Comparison of ENCODE assay signal across 1 cellular context in the genomic region with DNA sequence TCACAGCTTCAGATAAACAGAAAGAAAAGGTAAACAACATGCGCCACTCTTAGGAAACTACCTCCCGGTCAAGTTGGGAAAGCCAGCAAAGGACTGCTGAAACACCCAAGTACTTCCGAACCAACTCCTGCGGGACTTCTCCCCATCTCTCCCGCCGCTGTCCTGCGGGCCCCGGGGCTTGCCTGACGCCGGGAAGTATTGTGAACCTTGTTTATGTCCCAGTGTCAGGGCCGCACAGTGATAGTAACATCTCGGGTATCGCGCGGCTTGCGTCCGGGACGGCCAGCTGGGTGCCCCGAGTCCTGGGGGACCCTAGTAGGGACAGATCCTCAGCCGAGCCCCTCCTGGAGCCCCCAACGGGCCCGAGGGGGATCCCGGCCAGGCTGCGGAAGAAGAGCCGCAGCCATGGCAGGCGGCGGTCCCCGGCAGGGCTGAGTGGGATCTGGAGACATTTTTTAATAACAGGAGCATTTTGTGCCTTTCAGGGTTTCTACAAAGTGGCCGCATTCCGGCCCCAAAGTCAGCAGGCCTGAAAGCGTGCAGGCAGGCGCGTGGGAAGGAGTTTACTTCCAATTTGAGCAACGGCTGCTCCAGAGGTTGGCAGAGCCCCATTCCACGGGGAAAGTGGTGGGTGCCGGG.
A peak's percentile ranks its signal among the peaks of the same experiment; 100 is the strongest.
TF ChIP-seq lines count a peak whose summit lies in the region.

No MANE protein-coding gene starts in this region.

TF ChIP-seq in K562, 482 proteins besides CTCF, POLR2A, EP300 and RAD21 (continued from another document):
- TF ChIP-seq ZBTB7A (IDR thresholded peaks at IDR 0.05; ENCODE audit: borderline replicate concordance, control insufficient read depth, low read depth, low read length) (0 out of 2 replicates have a peak, but pooled peaks have one; percentile 48), CBFA2T3 (IDR thresholded peaks at IDR 0.05) (no peak), SRSF9 (IDR thresholded peaks at IDR 0.05; ENCODE audit: borderline replicate concordance, low read depth, low read length) (no peak), HLTF (IDR thresholded peaks at IDR 0.05) (no peak), FOXJ3 (CRISPR knock-in tag; IDR thresholded peaks at IDR 0.05) (peak; percentile 36; the same call in 1 of the 2 replicates), TEAD4 (IDR thresholded peaks at IDR 0.05; ENCODE audit: low read length) (no peak), TEAD4 (CRISPR knock-in tag; IDR thresholded peaks at IDR 0.05; ENCODE audit: borderline replicate concordance) (no peak), FOXK2 (conservative IDR thresholded peaks at IDR 0.05 in 1 of 2, IDR thresholded peaks at IDR 0.05 in 1 of 2; ENCODE audit: low read depth in 2 of 2) (peak; percentile 97 to 98), GABPB1 (CRISPR knock-in tag; IDR thresholded peaks at IDR 0.05) (no peak), SAP30 (IDR thresholded peaks at IDR 0.05; ENCODE audit: borderline replicate concordance, insufficient read depth, low read depth, low read length, poor library complexity, severe bottlenecking) (no peak), RBBP5 (IDR thresholded peaks at IDR 0.05; ENCODE audit: borderline replicate concordance, insufficient read depth, low read length, poor library complexity, severe bottlenecking) (peak; percentile 57), ZKSCAN8 (CRISPR knock-in tag; IDR thresholded peaks at IDR 0.05) (no peak), PHB (CRISPR knock-in tag; IDR thresholded peaks at IDR 0.05) (no peak), TSC22D4 (tag; IDR thresholded peaks at IDR 0.05) (no peak), BCOR (IDR thresholded peaks at IDR 0.05) (no peak), ZKSCAN1 (IDR thresholded peaks at IDR 0.05; ENCODE audit: low read depth, low read length) (0 out of 2 replicates have a peak, but pooled peaks have one; percentile 10), EP400 (IDR thresholded peaks at IDR 0.05) (peak; percentile 31; the same call in 1 of the 2 replicates), ETV5 (CRISPR knock-in tag; IDR thresholded peaks at IDR 0.05; ENCODE audit: low read depth) (no peak), ZBTB8A (IDR thresholded peaks at IDR 0.05; ENCODE audit: partially characterized antibody) (no peak), PHF8 (IDR thresholded peaks at IDR 0.05; ENCODE audit: borderline replicate concordance, low read length) (peak; percentile 17; the same call in 1 of the 2 replicates)
- TF ChIP-seq, protein P1, sequence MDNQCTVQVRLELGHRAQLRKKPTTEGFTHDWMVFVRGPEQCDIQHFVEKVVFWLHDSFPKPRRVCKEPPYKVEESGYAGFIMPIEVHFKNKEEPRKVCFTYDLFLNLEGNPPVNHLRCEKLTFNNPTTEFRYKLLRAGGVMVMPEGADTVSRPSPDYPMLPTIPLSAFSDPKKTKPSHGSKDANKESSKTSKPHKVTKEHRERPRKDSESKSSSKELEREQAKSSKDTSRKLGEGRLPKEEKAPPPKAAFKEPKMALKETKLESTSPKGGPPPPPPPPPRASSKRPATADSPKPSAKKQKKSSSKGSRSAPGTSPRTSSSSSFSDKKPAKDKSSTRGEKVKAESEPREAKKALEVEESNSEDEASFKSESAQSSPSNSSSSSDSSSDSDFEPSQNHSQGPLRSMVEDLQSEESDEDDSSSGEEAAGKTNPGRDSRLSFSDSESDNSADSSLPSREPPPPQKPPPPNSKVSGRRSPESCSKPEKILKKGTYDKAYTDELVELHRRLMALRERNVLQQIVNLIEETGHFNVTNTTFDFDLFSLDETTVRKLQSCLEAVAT (IDR thresholded peaks at IDR 0.05), result no peak
- TF ChIP-seq, protein P2, sequence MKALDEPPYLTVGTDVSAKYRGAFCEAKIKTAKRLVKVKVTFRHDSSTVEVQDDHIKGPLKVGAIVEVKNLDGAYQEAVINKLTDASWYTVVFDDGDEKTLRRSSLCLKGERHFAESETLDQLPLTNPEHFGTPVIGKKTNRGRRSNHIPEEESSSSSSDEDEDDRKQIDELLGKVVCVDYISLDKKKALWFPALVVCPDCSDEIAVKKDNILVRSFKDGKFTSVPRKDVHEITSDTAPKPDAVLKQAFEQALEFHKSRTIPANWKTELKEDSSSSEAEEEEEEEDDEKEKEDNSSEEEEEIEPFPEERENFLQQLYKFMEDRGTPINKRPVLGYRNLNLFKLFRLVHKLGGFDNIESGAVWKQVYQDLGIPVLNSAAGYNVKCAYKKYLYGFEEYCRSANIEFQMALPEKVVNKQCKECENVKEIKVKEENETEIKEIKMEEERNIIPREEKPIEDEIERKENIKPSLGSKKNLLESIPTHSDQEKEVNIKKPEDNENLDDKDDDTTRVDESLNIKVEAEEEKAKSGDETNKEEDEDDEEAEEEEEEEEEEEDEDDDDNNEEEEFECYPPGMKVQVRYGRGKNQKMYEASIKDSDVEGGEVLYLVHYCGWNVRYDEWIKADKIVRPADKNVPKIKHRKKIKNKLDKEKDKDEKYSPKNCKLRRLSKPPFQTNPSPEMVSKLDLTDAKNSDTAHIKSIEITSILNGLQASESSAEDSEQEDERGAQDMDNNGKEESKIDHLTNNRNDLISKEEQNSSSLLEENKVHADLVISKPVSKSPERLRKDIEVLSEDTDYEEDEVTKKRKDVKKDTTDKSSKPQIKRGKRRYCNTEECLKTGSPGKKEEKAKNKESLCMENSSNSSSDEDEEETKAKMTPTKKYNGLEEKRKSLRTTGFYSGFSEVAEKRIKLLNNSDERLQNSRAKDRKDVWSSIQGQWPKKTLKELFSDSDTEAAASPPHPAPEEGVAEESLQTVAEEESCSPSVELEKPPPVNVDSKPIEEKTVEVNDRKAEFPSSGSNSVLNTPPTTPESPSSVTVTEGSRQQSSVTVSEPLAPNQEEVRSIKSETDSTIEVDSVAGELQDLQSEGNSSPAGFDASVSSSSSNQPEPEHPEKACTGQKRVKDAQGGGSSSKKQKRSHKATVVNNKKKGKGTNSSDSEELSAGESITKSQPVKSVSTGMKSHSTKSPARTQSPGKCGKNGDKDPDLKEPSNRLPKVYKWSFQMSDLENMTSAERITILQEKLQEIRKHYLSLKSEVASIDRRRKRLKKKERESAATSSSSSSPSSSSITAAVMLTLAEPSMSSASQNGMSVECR (CRISPR knock-in tag; IDR thresholded peaks at IDR 0.05), result 0 out of 2 replicates have a peak, but pooled peaks have one; percentile 16
- TF ChIP-seq, protein P3, sequence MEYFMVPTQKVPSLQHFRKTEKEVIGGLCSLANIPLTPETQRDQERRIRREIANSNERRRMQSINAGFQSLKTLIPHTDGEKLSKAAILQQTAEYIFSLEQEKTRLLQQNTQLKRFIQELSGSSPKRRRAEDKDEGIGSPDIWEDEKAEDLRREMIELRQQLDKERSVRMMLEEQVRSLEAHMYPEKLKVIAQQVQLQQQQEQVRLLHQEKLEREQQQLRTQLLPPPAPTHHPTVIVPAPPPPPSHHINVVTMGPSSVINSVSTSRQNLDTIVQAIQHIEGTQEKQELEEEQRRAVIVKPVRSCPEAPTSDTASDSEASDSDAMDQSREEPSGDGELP (CRISPR knock-in tag; IDR thresholded peaks at IDR 0.05; ENCODE audit: borderline replicate concordance), result peak; percentile 92
- TF ChIP-seq, protein P4, sequence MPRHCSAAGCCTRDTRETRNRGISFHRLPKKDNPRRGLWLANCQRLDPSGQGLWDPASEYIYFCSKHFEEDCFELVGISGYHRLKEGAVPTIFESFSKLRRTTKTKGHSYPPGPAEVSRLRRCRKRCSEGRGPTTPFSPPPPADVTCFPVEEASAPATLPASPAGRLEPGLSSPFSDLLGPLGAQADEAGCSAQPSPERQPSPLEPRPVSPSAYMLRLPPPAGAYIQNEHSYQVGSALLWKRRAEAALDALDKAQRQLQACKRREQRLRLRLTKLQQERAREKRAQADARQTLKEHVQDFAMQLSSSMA (CRISPR knock-in tag; IDR thresholded peaks at IDR 0.05), result no peak
- TF ChIP-seq, protein P5, sequence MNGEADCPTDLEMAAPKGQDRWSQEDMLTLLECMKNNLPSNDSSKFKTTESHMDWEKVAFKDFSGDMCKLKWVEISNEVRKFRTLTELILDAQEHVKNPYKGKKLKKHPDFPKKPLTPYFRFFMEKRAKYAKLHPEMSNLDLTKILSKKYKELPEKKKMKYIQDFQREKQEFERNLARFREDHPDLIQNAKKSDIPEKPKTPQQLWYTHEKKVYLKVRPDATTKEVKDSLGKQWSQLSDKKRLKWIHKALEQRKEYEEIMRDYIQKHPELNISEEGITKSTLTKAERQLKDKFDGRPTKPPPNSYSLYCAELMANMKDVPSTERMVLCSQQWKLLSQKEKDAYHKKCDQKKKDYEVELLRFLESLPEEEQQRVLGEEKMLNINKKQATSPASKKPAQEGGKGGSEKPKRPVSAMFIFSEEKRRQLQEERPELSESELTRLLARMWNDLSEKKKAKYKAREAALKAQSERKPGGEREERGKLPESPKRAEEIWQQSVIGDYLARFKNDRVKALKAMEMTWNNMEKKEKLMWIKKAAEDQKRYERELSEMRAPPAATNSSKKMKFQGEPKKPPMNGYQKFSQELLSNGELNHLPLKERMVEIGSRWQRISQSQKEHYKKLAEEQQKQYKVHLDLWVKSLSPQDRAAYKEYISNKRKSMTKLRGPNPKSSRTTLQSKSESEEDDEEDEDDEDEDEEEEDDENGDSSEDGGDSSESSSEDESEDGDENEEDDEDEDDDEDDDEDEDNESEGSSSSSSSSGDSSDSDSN (IDR thresholded peaks at IDR 0.05; ENCODE audit: borderline replicate concordance in 1 of 2, low read depth in 2 of 2, low read length in 2 of 2), result peak; percentile 76 to 78; a peak in 3 of 4 replicates
- TF ChIP-seq, protein P6, sequence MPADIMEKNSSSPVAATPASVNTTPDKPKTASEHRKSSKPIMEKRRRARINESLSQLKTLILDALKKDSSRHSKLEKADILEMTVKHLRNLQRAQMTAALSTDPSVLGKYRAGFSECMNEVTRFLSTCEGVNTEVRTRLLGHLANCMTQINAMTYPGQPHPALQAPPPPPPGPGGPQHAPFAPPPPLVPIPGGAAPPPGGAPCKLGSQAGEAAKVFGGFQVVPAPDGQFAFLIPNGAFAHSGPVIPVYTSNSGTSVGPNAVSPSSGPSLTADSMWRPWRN (IDR thresholded peaks at IDR 0.05; ENCODE audit: low read depth), result 0 out of 2 replicates have a peak, but pooled peaks have one; percentile 10
- TF ChIP-seq, protein P7, sequence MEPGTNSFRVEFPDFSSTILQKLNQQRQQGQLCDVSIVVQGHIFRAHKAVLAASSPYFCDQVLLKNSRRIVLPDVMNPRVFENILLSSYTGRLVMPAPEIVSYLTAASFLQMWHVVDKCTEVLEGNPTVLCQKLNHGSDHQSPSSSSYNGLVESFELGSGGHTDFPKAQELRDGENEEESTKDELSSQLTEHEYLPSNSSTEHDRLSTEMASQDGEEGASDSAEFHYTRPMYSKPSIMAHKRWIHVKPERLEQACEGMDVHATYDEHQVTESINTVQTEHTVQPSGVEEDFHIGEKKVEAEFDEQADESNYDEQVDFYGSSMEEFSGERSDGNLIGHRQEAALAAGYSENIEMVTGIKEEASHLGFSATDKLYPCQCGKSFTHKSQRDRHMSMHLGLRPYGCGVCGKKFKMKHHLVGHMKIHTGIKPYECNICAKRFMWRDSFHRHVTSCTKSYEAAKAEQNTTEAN (CRISPR knock-in tag; IDR thresholded peaks at IDR 0.05), result 0 out of 2 replicates have a peak, but pooled peaks have one; percentile 45
- TF ChIP-seq, protein P8, sequence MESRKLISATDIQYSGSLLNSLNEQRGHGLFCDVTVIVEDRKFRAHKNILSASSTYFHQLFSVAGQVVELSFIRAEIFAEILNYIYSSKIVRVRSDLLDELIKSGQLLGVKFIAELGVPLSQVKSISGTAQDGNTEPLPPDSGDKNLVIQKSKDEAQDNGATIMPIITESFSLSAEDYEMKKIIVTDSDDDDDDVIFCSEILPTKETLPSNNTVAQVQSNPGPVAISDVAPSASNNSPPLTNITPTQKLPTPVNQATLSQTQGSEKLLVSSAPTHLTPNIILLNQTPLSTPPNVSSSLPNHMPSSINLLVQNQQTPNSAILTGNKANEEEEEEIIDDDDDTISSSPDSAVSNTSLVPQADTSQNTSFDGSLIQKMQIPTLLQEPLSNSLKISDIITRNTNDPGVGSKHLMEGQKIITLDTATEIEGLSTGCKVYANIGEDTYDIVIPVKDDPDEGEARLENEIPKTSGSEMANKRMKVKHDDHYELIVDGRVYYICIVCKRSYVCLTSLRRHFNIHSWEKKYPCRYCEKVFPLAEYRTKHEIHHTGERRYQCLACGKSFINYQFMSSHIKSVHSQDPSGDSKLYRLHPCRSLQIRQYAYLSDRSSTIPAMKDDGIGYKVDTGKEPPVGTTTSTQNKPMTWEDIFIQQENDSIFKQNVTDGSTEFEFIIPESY (CRISPR knock-in tag; IDR thresholded peaks at IDR 0.05), result 0 out of 2 replicates have a peak, but pooled peaks have one; percentile 7
- TF ChIP-seq, protein P9, sequence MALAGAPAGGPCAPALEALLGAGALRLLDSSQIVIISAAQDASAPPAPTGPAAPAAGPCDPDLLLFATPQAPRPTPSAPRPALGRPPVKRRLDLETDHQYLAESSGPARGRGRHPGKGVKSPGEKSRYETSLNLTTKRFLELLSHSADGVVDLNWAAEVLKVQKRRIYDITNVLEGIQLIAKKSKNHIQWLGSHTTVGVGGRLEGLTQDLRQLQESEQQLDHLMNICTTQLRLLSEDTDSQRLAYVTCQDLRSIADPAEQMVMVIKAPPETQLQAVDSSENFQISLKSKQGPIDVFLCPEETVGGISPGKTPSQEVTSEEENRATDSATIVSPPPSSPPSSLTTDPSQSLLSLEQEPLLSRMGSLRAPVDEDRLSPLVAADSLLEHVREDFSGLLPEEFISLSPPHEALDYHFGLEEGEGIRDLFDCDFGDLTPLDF (CRISPR knock-in tag; IDR thresholded peaks at IDR 0.05), result peak; percentile 44; the same call in 1 of the 2 replicates
